ENCODE assay signal across 1 cellular context in genomic region chr12:14998941-14999340, GRCh38.
TF ChIP-seq lines count a peak whose summit lies in the region.

No MANE protein-coding gene starts in this region.

TF ChIP-seq in SK-N-SH, 30 proteins besides CTCF, POLR2A, EP300 and RAD21 (continued from another document):
- TF ChIP-seq ZBTB33 (IDR thresholded peaks at IDR 0.05; ENCODE audit: borderline replicate concordance, low read depth) (no peak), SIN3A (IDR thresholded peaks at IDR 0.05; ENCODE audit: borderline replicate concordance, low read depth, low read length) (0 out of 2 replicates have a peak, but pooled peaks have one; percentile 30), JUND (IDR thresholded peaks at IDR 0.05) (no peak; the same call in 1 of the 2 replicates), REST (IDR thresholded peaks at IDR 0.05; ENCODE audit: low read depth, low read length) (peak; percentile 16; the same call in 1 of the 2 replicates), SMC3 (IDR thresholded peaks at IDR 0.05; ENCODE audit: low read depth, low read length) (no peak), MAX (IDR thresholded peaks at IDR 0.05; ENCODE audit: low read depth) (peak; percentile 39; the same call in 1 of the 2 replicates), TCF12 (IDR thresholded peaks at IDR 0.05) (peak; percentile 75), TAF1 (IDR thresholded peaks at IDR 0.05; ENCODE audit: borderline replicate concordance, low read depth, low read length) (no peak), NFIC (IDR thresholded peaks at IDR 0.05; ENCODE audit: borderline replicate concordance) (peak; percentile 30; the same call in 1 of the 2 replicates), USF2 (IDR thresholded peaks at IDR 0.05; ENCODE audit: borderline replicate concordance, low read depth, low read length) (no peak), TEAD4 (IDR thresholded peaks at IDR 0.05; ENCODE audit: borderline replicate concordance, insufficient read depth) (peak; percentile 29; the same call in 1 of the 2 replicates), RCOR1 (IDR thresholded peaks at IDR 0.05; ENCODE audit: low read length) (no peak), USF1 (IDR thresholded peaks at IDR 0.05; ENCODE audit: borderline replicate concordance, low read depth) (no peak), YY1 (IDR thresholded peaks at IDR 0.05; ENCODE audit: low read depth) (0 out of 2 replicates have a peak, but pooled peaks have one; percentile 4), POLR2AphosphoS5 (IDR thresholded peaks at IDR 0.05; ENCODE audit: low read depth, low read length) (0 out of 2 replicates have a peak, but pooled peaks have one; percentile 8), IRF3 (IDR thresholded peaks at IDR 0.05; ENCODE audit: low read depth, low read length) (no peak), GATA2 (CRISPR knock-in tag; IDR thresholded peaks at IDR 0.05) (no peak)
